In genomic region chr2:186551323-186552050, GRCh38 we compare ENCODE assay signal across 1 cellular context.
A peak's percentile ranks its signal among the peaks of the same experiment; 100 is the strongest.
TF ChIP-seq lines count a peak whose summit lies in the region.

No MANE protein-coding gene starts in this region.

TF ChIP-seq in K562, 482 proteins besides CTCF, POLR2A, EP300 and RAD21:
- peak; percentile 54; the same call in 1 of the 2 replicates for TF ChIP-seq C11orf30 (IDR thresholded peaks at IDR 0.05; ENCODE audit: low read depth)
- TF ChIP-seq MAFG (tag; conservative IDR thresholded peaks at IDR 0.05), result peak; percentile 32; the same call in 1 of the 2 replicates
- no peak for TF ChIP-seq CREM (IDR thresholded peaks at IDR 0.05; ENCODE audit: low read depth)
- peak; percentile 76 for TF ChIP-seq ZNF316 (IDR thresholded peaks at IDR 0.05)
